In the genomic region with DNA sequence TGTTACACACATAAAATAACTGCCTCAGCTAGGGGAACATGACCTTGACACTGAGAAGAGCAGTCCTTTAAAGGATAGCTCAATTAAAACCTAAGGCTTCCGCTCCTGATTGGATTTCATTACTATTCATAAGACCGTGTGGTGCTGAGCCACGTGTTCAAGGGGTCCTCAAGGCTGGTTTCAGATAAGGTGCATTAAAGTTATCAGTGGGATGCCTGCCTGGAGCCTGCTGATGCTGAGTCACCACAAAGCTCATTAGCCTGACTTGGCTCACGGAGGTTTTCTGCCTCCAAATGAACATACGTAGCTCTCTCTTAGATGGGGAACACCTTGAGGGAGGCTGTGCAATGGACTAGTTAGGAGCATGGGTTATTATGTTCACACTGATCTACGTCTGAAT, we compare ENCODE assay signal across 2 cellular contexts.
TF ChIP-seq lines count a peak whose summit lies in the region.

No MANE protein-coding gene starts in this region.

TF ChIP-seq in GM23338, 12 proteins besides CTCF, POLR2A, EP300 and RAD21:
- no peak for TF ChIP-seq ZNF114 (CRISPR knock-in tag; IDR thresholded peaks at IDR 0.05)
- TF ChIP-seq STAT1 (IDR thresholded peaks at IDR 0.05; ENCODE audit: unreplicated experiment), result no peak
- no peak for TF ChIP-seq NANOG (IDR thresholded peaks at IDR 0.05; ENCODE audit: borderline replicate concordance)
- no peak for TF ChIP-seq EZH2 (IDR thresholded peaks at IDR 0.05; ENCODE audit: low read depth, unreplicated experiment)

TF ChIP-seq in H1, 55 proteins besides CTCF, POLR2A, EP300 and RAD21:
- TF ChIP-seq, protein P1, sequence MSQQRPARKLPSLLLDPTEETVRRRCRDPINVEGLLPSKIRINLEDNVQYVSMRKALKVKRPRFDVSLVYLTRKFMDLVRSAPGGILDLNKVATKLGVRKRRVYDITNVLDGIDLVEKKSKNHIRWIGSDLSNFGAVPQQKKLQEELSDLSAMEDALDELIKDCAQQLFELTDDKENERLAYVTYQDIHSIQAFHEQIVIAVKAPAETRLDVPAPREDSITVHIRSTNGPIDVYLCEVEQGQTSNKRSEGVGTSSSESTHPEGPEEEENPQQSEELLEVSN (IDR thresholded peaks at IDR 0.05), result 0 out of 2 replicates have a peak, but pooled peaks have one; percentile 23
- TF ChIP-seq, protein P2, sequence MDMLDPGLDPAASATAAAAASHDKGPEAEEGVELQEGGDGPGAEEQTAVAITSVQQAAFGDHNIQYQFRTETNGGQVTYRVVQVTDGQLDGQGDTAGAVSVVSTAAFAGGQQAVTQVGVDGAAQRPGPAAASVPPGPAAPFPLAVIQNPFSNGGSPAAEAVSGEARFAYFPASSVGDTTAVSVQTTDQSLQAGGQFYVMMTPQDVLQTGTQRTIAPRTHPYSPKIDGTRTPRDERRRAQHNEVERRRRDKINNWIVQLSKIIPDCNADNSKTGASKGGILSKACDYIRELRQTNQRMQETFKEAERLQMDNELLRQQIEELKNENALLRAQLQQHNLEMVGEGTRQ (IDR thresholded peaks at IDR 0.05; ENCODE audit: low read length), result no peak
- TF ChIP-seq CEBPB (IDR thresholded peaks at IDR 0.05; ENCODE audit: low read depth, low read length) (no peak), SRF (IDR thresholded peaks at IDR 0.05; ENCODE audit: low read depth, low read length) (no peak), CREB1 (IDR thresholded peaks at IDR 0.05) (no peak), BCL11A (IDR thresholded peaks at IDR 0.05; ENCODE audit: low read depth in 2 of 2, low read length in 2 of 2) (no peak), KDM4A (IDR thresholded peaks at IDR 0.05; ENCODE audit: low read depth, low read length, severe bottlenecking) (no peak), MAFK (IDR thresholded peaks at IDR 0.05; ENCODE audit: low read depth, low read length) (peak; percentile 66), ZNF274 (IDR thresholded peaks at IDR 0.05; ENCODE audit: borderline replicate concordance, extremely low read depth, low read length) (no peak), JUN (IDR thresholded peaks at IDR 0.05; ENCODE audit: low read depth, low read length) (no peak), CHD1 (IDR thresholded peaks at IDR 0.05; ENCODE audit: low read depth, low read length) (no peak), SAP30 (IDR thresholded peaks at IDR 0.05; ENCODE audit: insufficient read depth, insufficient replicate concordance, low read length) (no peak), KDM5A (IDR thresholded peaks at IDR 0.05; ENCODE audit: low read length) (no peak), GABPA (IDR thresholded peaks at IDR 0.05; ENCODE audit: borderline replicate concordance, insufficient read depth, low read length) (no peak), CBX5 (IDR thresholded peaks at IDR 0.05; ENCODE audit: low read depth, low read length) (no peak), NANOG (IDR thresholded peaks at IDR 0.05; ENCODE audit: insufficient read depth, low read depth, low read length, poor library complexity, severe bottlenecking) (no peak), CHD2 (IDR thresholded peaks at IDR 0.05; ENCODE audit: low read length) (no peak), TBP (IDR thresholded peaks at IDR 0.05; ENCODE audit: low read depth, low read length) (no peak), SP1 (IDR thresholded peaks at IDR 0.05; ENCODE audit: low read depth, low read length) (no peak), RFX5 (IDR thresholded peaks at IDR 0.05; ENCODE audit: borderline replicate concordance, low read depth, low read length) (no peak), TAF1 (IDR thresholded peaks at IDR 0.05; ENCODE audit: low read depth, low read length) (no peak), EZH2 (IDR thresholded peaks at IDR 0.05; ENCODE audit: low read depth, low read length, severe bottlenecking) (no peak), BACH1 (IDR thresholded peaks at IDR 0.05; ENCODE audit: low read length) (peak; percentile 82; the same call in 1 of the 2 replicates), EGR1 (IDR thresholded peaks at IDR 0.05; ENCODE audit: borderline replicate concordance, low read depth, low read length) (no peak), TEAD4 (IDR thresholded peaks at IDR 0.05; ENCODE audit: low read depth, low read length) (no peak), RNF2 (IDR thresholded peaks at IDR 0.05; ENCODE audit: borderline replicate concordance, low read depth, low read length, missing control alignments, poor library complexity, severe bottlenecking) (no peak)
- TF ChIP-seq, protein P3, sequence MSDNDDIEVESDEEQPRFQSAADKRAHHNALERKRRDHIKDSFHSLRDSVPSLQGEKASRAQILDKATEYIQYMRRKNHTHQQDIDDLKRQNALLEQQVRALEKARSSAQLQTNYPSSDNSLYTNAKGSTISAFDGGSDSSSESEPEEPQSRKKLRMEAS (IDR thresholded peaks at IDR 0.05), result peak; percentile 53
